ENCODE assay signal across 9 cellular contexts in genomic region chr19:7830823-7831222, GRCh38. TPM values are rescaled to one million over a fixed set of nuclear protein-coding genes. Genes with fewer than 3 reads are reported as not detected.
DNase-seq lines count a peak whose midpoint lies in the region; ATAC-seq, FAIRE-seq and TF ChIP-seq lines count a peak whose summit lies in the region.
"Had no signal": no experiment of that assay in that cellular context is flagged by ENCODE, and none has a peak within 500 bp of the region (broad histone marks: within the 10 kb centered on the region; RNA-seq: fewer than 3 reads in every experiment).

No MANE protein-coding gene starts in this region.

- no peak overlapping the region for H2BK15ac ChIP-seq in mesenchymal stem cell (ENCODE audit: low read depth, poor library complexity, severe bottlenecking)

- H3K4me2 ChIP-seq in astrocyte (ENCODE audit: low read length): peak overlapping the region; percentile 84
- peak overlapping the region; percentile 77 for H3K4me2 ChIP-seq in mesenchymal stem cell (ENCODE audit: low read length, poor library complexity, severe bottlenecking)

- peaks cover 13% of the 10 kb centered on the region for H3K27me3 ChIP-seq in cardiac muscle cell
- H3K27me3 ChIP-seq in astrocyte (ENCODE audit: insufficient read depth, low read length): peaks cover 2% of the 10 kb centered on the region
- peaks cover 0 to 17% of the 10 kb centered on the region in 2 experiments for H3K27me3 ChIP-seq in mesenchymal stem cell (ENCODE audit: control insufficient read depth in 1 of 2, insufficient read depth in 1 of 2, low read length in 2 of 2)
- no peaks in the 10 kb centered on the region for H3K27me3 ChIP-seq in upper lobe of left lung

- H4K8ac ChIP-seq in mesenchymal stem cell (ENCODE audit: low read length): no peak overlapping the region

- intact Hi-C loops in Right ventricle myocardium superior (cut with DNase I): no loop called here
- intact Hi-C loops in posterior vena cava (cut with DNase I): loop anchor here in 1 of 2 donors (1.0 kb wide), 1 partner anchor 43 kb away; the partner anchor contains the start of gene PRR36

- H3K4me1 Mint-ChIP-seq in astrocyte (ENCODE audit: low read depth, unreplicated experiment): peaks cover 14% of the 10 kb centered on the region

- no peak overlapping the region for H2AFZ ChIP-seq in astrocyte (ENCODE audit: low read depth, low read length)
- no peak overlapping the region for H2AFZ ChIP-seq in mesenchymal stem cell (ENCODE audit: low read depth, low read length)

- H3K4ac ChIP-seq in mesenchymal stem cell (ENCODE audit: low read depth in 1 of 2, low read length in 2 of 2): peak overlapping the region in 1 of 2 experiments; percentile 33

- H3K23ac ChIP-seq in mesenchymal stem cell (ENCODE audit: low read length in 2 of 2): no peak overlapping the region

- no peak overlapping the region for H2BK120ac ChIP-seq in mesenchymal stem cell (ENCODE audit: low read depth, low read length)

- H3K4me3 Mint-ChIP-seq in astrocyte (ENCODE audit: unreplicated experiment): peak overlapping the region; percentile 87

- ATAC-seq in Right ventricle myocardium superior (ENCODE audit: poor library complexity): no peak
- ATAC-seq in upper lobe of left lung (ENCODE audit: low FRiP score in 2 of 2): no peak
- no peak for ATAC-seq in HG03108 (IDR thresholded peaks at IDR 0.05; ENCODE audit: unreplicated experiment)

- H3K4me3 ChIP-seq in cardiac muscle cell: peak overlapping the region; percentile 95
- H3K4me3 ChIP-seq in astrocyte (ENCODE audit: insufficient read depth, low read depth, low read length): peak overlapping the region; percentile 44
- H3K4me3 ChIP-seq in mesenchymal stem cell (ENCODE audit: insufficient read depth in 1 of 2, low read depth in 1 of 2, low read length in 2 of 2): peak overlapping the region; percentile 72 to 85
- peak overlapping the region in 3 of 4 donors; percentile 77 to 95 (median 87) for H3K4me3 ChIP-seq in upper lobe of left lung

- no peak overlapping the region for H3K27ac Mint-ChIP-seq in astrocyte (ENCODE audit: unreplicated experiment)

- H3K9me3 ChIP-seq in cardiac muscle cell (ENCODE audit: low read depth) (no peaks in the 10 kb centered on the region), astrocyte (ENCODE audit: insufficient read depth, low read depth, low read length) (no peaks in the 10 kb centered on the region), mesenchymal stem cell (ENCODE audit: control insufficient read depth, low read length) (no peaks in the 10 kb centered on the region), upper lobe of left lung (no peaks in the 10 kb centered on the region)

- H3K79me2 ChIP-seq in astrocyte (ENCODE audit: insufficient read depth, low read length): peaks cover 13% of the 10 kb centered on the region

- FAIRE-seq in astrocyte (lab: Jason Lieb, UNC): no peak

- no peak overlapping the region for H4K91ac ChIP-seq in mesenchymal stem cell (ENCODE audit: low read length)

- no peak for TF ChIP-seq EP300 in upper lobe of left lung (IDR thresholded peaks at IDR 0.05)

- H3K4me1 ChIP-seq in cardiac muscle cell (ENCODE audit: low read depth) (peaks cover 2% of the 10 kb centered on the region), astrocyte (ENCODE audit: insufficient read depth, low read length) (peaks cover 11% of the 10 kb centered on the region), mesenchymal stem cell (ENCODE audit: control insufficient read depth, insufficient read depth, low read depth, low read length) (peaks cover 27% of the 10 kb centered on the region), upper lobe of left lung (peaks cover 24 to 42% (median 33%) of the 10 kb centered on the region in 4 donors)

- no peak overlapping the region for H2AK5ac ChIP-seq in mesenchymal stem cell (ENCODE audit: low read length, severe bottlenecking)

- TF ChIP-seq CTCF in cardiac muscle cell (IDR thresholded peaks at IDR 0.05; ENCODE audit: low read depth, low read length) (no peak), astrocyte (IDR thresholded peaks at IDR 0.05; ENCODE audit: insufficient read depth, low read depth, low read length) (no peak), upper lobe of left lung (IDR thresholded peaks at IDR 0.05) (no peak)

- peak overlapping the region in 1 of 2 experiments; percentile 57 for H2BK12ac ChIP-seq in mesenchymal stem cell (ENCODE audit: low read length in 2 of 2)

- DNase-seq in cardiac muscle cell (ENCODE audit: low read depth in 1 of 2, low spot score in 1 of 2): no peak
- no peak for DNase-seq in Right ventricle myocardium superior
- DNase-seq in astrocyte (ENCODE audit: low read depth): no peak
- DNase-seq in mesenchymal stem cell: no peak
- DNase-seq in upper lobe of left lung: no peak
- no peak for DNase-seq in activated CD8-positive, alpha-beta memory T cell treated with anti-CD3 and anti-CD28 coated beads for 24 hours
- DNase-seq in posterior vena cava (ENCODE audit: low spot score): no peak
- DNase-seq: DMS53 had no signal

- no peak overlapping the region for H3K14ac ChIP-seq in mesenchymal stem cell (ENCODE audit: low read length in 2 of 2)

- peak overlapping the region; percentile 75 for H3K9ac ChIP-seq in astrocyte (ENCODE audit: low read length)
- peak overlapping the region; percentile 73 for H3K9ac ChIP-seq in mesenchymal stem cell (ENCODE audit: low read length)

- H4K20me1 ChIP-seq in astrocyte (ENCODE audit: insufficient read depth, low read length): peaks cover 36% of the 10 kb centered on the region

- H2BK5ac ChIP-seq in mesenchymal stem cell (ENCODE audit: low read depth, low read length, poor library complexity, severe bottlenecking): no peak overlapping the region

- H3K27ac ChIP-seq in cardiac muscle cell: no peak overlapping the region
- no peak overlapping the region for H3K27ac ChIP-seq in astrocyte (ENCODE audit: low read depth, low read length)
- no peak overlapping the region for H3K27ac ChIP-seq in mesenchymal stem cell (ENCODE audit: low read length, poor library complexity, severe bottlenecking)
- H3K27ac ChIP-seq in upper lobe of left lung: peak overlapping the region in 2 of 4 donors; percentile 54 to 59

- peaks cover 22% of the 10 kb centered on the region for H3K79me1 ChIP-seq in mesenchymal stem cell (replicated peaks; ENCODE audit: low read length, poor library complexity, severe bottlenecking)

- no peaks in the 10 kb centered on the region for H3K36me3 Mint-ChIP-seq in astrocyte (ENCODE audit: low read depth, unreplicated experiment)

- peaks cover 16% of the 10 kb centered on the region for H3K27me3 Mint-ChIP-seq in astrocyte (ENCODE audit: low read depth, unreplicated experiment)

- no peaks in the 10 kb centered on the region for H3K9me3 Mint-ChIP-seq in astrocyte (ENCODE audit: unreplicated experiment)

- no peak overlapping the region for H3K18ac ChIP-seq in mesenchymal stem cell (ENCODE audit: low read depth in 1 of 2, low read length in 2 of 2)

- no peaks in the 10 kb centered on the region for H3K36me3 ChIP-seq in cardiac muscle cell
- no peaks in the 10 kb centered on the region for H3K36me3 ChIP-seq in astrocyte (ENCODE audit: insufficient read depth, low read length)
- peaks cover 0 to 5% of the 10 kb centered on the region in 2 experiments for H3K36me3 ChIP-seq in mesenchymal stem cell (ENCODE audit: control insufficient read depth in 1 of 2, insufficient read depth in 2 of 2, low read depth in 1 of 2, low read length in 2 of 2)
- H3K36me3 ChIP-seq in upper lobe of left lung: no peaks in the 10 kb centered on the region

- no peak for TF ChIP-seq POLR2A in upper lobe of left lung (IDR thresholded peaks at IDR 0.05)

- 53% methylated on average over 7 of the region's 7 CpGs for WGBS in mesenchymal stem cell
- WGBS in upper lobe of left lung, 2 donors: 52 to 60% methylated on average over 5 to 7 of the region's 7 CpGs

RNA-seq across cellular contexts. Expression of gene EVI5L, which starts 0.8 kb away (rescaled TPM):
- 41.9 and 48.6 TPM in 2 replicates for total RNA-seq in cardiac muscle cell
- polyA plus RNA-seq in cardiac muscle cell: 28.7 and 29.1 TPM in 2 replicates
- total RNA-seq in Right ventricle myocardium superior: 19.4 TPM
- total RNA-seq in astrocyte: 22.1 and 25.7 TPM in 2 replicates
- polyA plus RNA-seq in mesenchymal stem cell (2013, experiment 1 of 2): 13.3 TPM
- polyA plus RNA-seq in mesenchymal stem cell (2013, experiment 2 of 2): 13.1 TPM
- 10 to 100 TPM; 12.0 to 24.1 (median 15.6) TPM for total RNA-seq in upper lobe of left lung
- total RNA-seq in posterior vena cava: 10 to 100 TPM; 14.9 to 16.0 TPM

RNA-seq across cellular contexts. Expression of gene PRR36, which starts 43.4 kb away (rescaled TPM):
- total RNA-seq in cardiac muscle cell: 2.0 and 6.1 TPM in 2 replicates
- 6.2 and 10.3 TPM in 2 replicates for polyA plus RNA-seq in cardiac muscle cell
- 0.08 TPM for total RNA-seq in Right ventricle myocardium superior
- 0.55 and 1.3 TPM in 2 replicates for total RNA-seq in astrocyte
- 0.32 TPM for polyA plus RNA-seq in mesenchymal stem cell (2013, experiment 1 of 2)
- polyA plus RNA-seq in mesenchymal stem cell (2013, experiment 2 of 2): 0.25 TPM
- total RNA-seq in upper lobe of left lung: 1 to 10 TPM in 5 of 6 donors, under 1 TPM in 1; 0.46 to 9.4 (median 2.7) TPM
- under 1 TPM; 0.09 to 0.14 TPM for total RNA-seq in posterior vena cava

RNA-seq across cellular contexts. Expression of gene LRRC8E, which starts 57.5 kb away (rescaled TPM):
- total RNA-seq in cardiac muscle cell (2.4 and 3.5 TPM in 2 replicates), Right ventricle myocardium superior (1.6 TPM), astrocyte (6.5 and 6.6 TPM in 2 replicates), upper lobe of left lung (10 to 100 TPM in 1 of 6 donors, 1 to 10 TPM in 5; 1.0 to 11.7 (median 6.9) TPM), posterior vena cava (not detected)
- 1.3 TPM in 1 of 2 replicates, not detected in the other for polyA plus RNA-seq in cardiac muscle cell
- 3.7 TPM for polyA plus RNA-seq in mesenchymal stem cell (2013, experiment 1 of 2)
- polyA plus RNA-seq in mesenchymal stem cell (2013, experiment 2 of 2): 4.0 TPM

Comparison
In these comparisons a context has a peak if more than half of its experiments do, and no peak if none do; other contexts are left out.
1. H3K4me3 ChIP-seq: peak in every context shown above with its lines; median percentile 95 in cardiac muscle cell; 87 in upper lobe of left lung; 78 in mesenchymal stem cell; 44 in astrocyte.